In the genomic region with DNA sequence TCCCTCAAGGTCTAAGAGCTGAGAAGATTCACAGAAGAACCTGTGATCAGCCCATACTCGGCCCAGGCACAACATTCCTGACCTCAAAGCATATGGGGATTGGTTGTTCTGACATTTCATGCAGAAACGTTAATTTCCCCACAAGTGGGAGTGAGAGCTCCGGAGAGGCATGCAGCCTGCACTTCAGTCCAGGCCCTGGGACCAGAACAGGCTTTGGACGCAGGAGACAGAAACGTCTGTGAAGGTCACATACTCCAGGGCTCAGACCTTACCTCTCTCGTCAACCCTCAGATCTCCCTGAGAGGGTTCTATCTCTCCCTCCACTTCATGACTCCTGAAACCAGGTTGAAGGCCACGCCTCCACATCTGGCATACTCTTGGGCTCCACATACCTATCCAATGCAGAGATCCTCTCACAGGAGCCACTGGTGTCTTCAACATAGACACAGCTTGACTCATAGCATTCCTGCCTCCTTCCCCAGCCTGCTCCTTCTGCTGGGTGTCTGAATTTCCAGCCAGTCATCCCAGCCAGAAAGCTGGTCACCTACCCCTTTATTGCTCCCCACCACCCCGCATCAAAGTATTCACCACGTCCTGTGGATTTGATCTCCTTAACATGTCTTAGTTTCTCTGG, we compare ENCODE assay signal across 17 cellular contexts.
A peak's percentile ranks its signal among the peaks of the same experiment; 100 is the strongest.
DNase-seq lines count a peak whose midpoint lies in the region; ATAC-seq, FAIRE-seq and TF ChIP-seq lines count a peak whose summit lies in the region.
"Had no signal": no experiment of that assay in that cellular context is flagged by ENCODE, and none has a peak within 500 bp of the region (broad histone marks: within the 10 kb centered on the region; RNA-seq: fewer than 3 reads in every experiment).

No MANE protein-coding gene starts in this region.

- H3K4me3 ChIP-seq in fibroblast of mammary gland (ENCODE audit: control insufficient read depth, low read depth, low read length) (no peak overlapping the region), A673 (ENCODE audit: low read depth, low read length, poor library complexity, severe bottlenecking) (no peak overlapping the region)
- H3K4me3 ChIP-seq: esophagus squamous epithelium, HAP-1, skin epidermis had no signal

- H3K27me3 ChIP-seq in A673 (replicated peaks; ENCODE audit: insufficient read depth, low read depth, low read length, poor library complexity) = no peaks in the 10 kb centered on the region
- H3K27me3 ChIP-seq: esophagus squamous epithelium had no signal

- no peak overlapping the region for H3K27ac ChIP-seq in A673 (ENCODE audit: low read depth, low read length, poor library complexity, severe bottlenecking)
- H3K27ac ChIP-seq: esophagus squamous epithelium had no signal

- H3K36me3 ChIP-seq in A673 (ENCODE audit: insufficient read depth, low read length, poor library complexity, severe bottlenecking) = no peaks in the 10 kb centered on the region
- H3K36me3 ChIP-seq: esophagus squamous epithelium, HAP-1 had no signal

- no peaks in the 10 kb centered on the region for H3K9me3 ChIP-seq in A673 (ENCODE audit: low read depth, low read length, poor library complexity, severe bottlenecking)
- H3K9me3 ChIP-seq: esophagus squamous epithelium, HAP-1 had no signal

- H3K4me1 ChIP-seq in A673 (ENCODE audit: insufficient read depth, low read length, poor library complexity, severe bottlenecking) = peaks cover 16% of the 10 kb centered on the region
- H3K4me1 ChIP-seq: HAP-1 had no signal

- FAIRE-seq in RCC 7860 (lab: Jason Lieb, UNC) = no peak
- FAIRE-seq: GM12892 had no signal

- CTCF ChIA-PET in A673 (lab: Charles Lee) = no interaction called here

- POLR2A ChIA-PET in A673 (lab: Charles Lee; ENCODE audit: low non-redundant PET) = no interaction called here

- intact Hi-C loops in A673 (cut with micrococcal nuclease; ENCODE audit: unreplicated experiment) = no loop called here

- peak; percentile 50 for DNase-seq in GM04504 (ENCODE audit: low read depth)
- DNase-seq in RCC 7860 (ENCODE audit: low spot score) = peak; percentile 82
- DNase-seq in fibroblast of mammary gland (ENCODE audit: low read depth) = peak; percentile 58
- DNase-seq in renal cortical epithelial cell (ENCODE audit: low read depth) = peak; percentile 55
- DNase-seq in A673 (ENCODE audit: low spot score) = no peak
- no peak for DNase-seq in NCI-H128 (lab: John Stamatoyannopoulos, UW; ENCODE audit: unreplicated experiment)
- DNase-seq: activated CD8-positive, alpha-beta T cell treated with anti-CD3 and anti-CD28 coated beads, Interleukin-2, amount 10 ng/mL, durations not matched to agents 7 days and 5 days; activated naive CD4-positive, alpha-beta T cell treated with anti-CD3 and anti-CD28 coated beads, Interleukin-2, amount 50 U/mL, for 16 hours; Calu3; esophagus squamous epithelium; KBM-7; naive B cell had no signal

- no peak for ATAC-seq in HG03097 (IDR thresholded peaks at IDR 0.05; ENCODE audit: low FRiP score, unreplicated experiment)
- ATAC-seq in HG02678 (IDR thresholded peaks at IDR 0.05; ENCODE audit: unreplicated experiment) = no peak
- ATAC-seq: activated CD8-positive, alpha-beta T cell treated with anti-CD3 and anti-CD28 coated beads, Interleukin-2, amount 10 ng/mL, durations not matched to agents 7 days and 5 days had no signal

- TF ChIP-seq CTCF in fibroblast of mammary gland (conservative IDR thresholded peaks at IDR 0.05; ENCODE audit: control insufficient read depth, insufficient read depth, low read depth, low read length) (no peak), A673 (conservative IDR thresholded peaks at IDR 0.05; ENCODE audit: low read depth, low read length) (no peak)

- no TSS peak for BruUV-seq in A673 (replicated peaks; lab: Mats Ljungman, UMichigan)

Comparison
In these comparisons a context has a peak if more than half of its experiments do, and no peak if none do; other contexts are left out.
1. DNase-seq: peak in GM04504 (single experiment), RCC 7860 (single experiment), fibroblast of mammary gland (single experiment) and renal cortical epithelial cell (single experiment); none in A673 (single experiment) and NCI-H128 (single experiment).